Comparison of ENCODE assay signal across 20 cellular contexts in the genomic region with DNA sequence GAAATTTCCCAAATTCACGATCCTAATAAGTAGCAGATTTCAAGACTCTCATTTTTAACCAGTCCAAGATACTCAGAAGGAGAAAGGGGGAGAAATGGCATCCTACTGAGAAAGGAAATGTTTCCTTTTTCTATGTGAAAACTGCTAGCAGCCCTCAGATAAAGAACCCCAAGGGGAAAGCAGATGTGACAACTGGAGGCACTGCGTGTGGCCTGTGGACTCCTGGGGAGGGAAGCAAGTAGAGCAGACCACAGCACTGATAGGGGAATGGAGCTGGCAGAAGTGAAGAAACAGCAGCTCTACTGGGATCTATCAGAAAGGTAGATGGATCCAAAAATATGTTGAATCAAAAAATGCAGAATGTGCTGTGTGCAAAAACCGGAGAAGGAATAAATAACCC.
DNase-seq lines count a peak whose midpoint lies in the region; ATAC-seq and TF ChIP-seq lines count a peak whose summit lies in the region.
"Had no signal": no experiment of that assay in that cellular context is flagged by ENCODE, and none has a peak within 500 bp of the region (broad histone marks: within the 10 kb centered on the region; RNA-seq: fewer than 3 reads in every experiment).

No MANE protein-coding gene starts in this region.

- no peaks in the 10 kb centered on the region for H3K36me3 Mint-ChIP-seq in endodermal cell (ENCODE audit: low read depth)
- H3K36me3 Mint-ChIP-seq: CD8-positive, alpha-beta T cell had no signal

- no peaks in the 10 kb centered on the region for H3K79me1 ChIP-seq in mesendoderm (ENCODE audit: low read length)

- H3K27ac Mint-ChIP-seq in endodermal cell = peak overlapping the region; percentile 45
- H3K27ac Mint-ChIP-seq: CD8-positive, alpha-beta T cell had no signal

- DNase-seq in endodermal cell (peak; percentile 78), mesendoderm (peak; percentile 90), DMS 273 treated with DMSO at 0.1 percent for 48 hours (lab: John Stamatoyannopoulos, UW) (no peak)
- no peak for DNase-seq in activated naive CD4-positive, alpha-beta T cell treated with anti-CD3 and anti-CD28 coated beads, Interleukin-2, amount 50 U/mL, for 16 hours
- DNase-seq: CD8-positive, alpha-beta T cell; DND-41; GDM1; GM23248; IMR-90; Karpas-422; MG63; NCI-H1092 treated with DMSO at 0.1 percent for 48 hours; NCI-H2081 treated with DMSO at 0.1 percent for 48 hours; NCI-H2227 treated with DMSO at 0.1 percent for 48 hours; NCI-H524; SHP77 had no signal

- peak overlapping the region; percentile 72 for H2BK5ac ChIP-seq in mesendoderm (ENCODE audit: low read length)

- H3K9me3 ChIP-seq in HUES64 (ENCODE audit: insufficient read depth, low read depth, low read length) (peaks cover 11% of the 10 kb centered on the region), endodermal cell (ENCODE audit: control insufficient read depth, low read length) (peaks cover 48% of the 10 kb centered on the region)

- H4K8ac ChIP-seq in mesendoderm (ENCODE audit: low read depth, low read length) = no peak overlapping the region

- H3K4me3 ChIP-seq in HUES64 (ENCODE audit: low read length) (no peak overlapping the region), endodermal cell (ENCODE audit: low read length) (peak overlapping the region; percentile 70), mesendoderm (ENCODE audit: low read length) (no peak overlapping the region)
- H3K4me3 ChIP-seq: GM12878, GM23248, MG63 had no signal

- H3K36me3 ChIP-seq in HUES64 (ENCODE audit: insufficient read depth, low read length) (no peaks in the 10 kb centered on the region), endodermal cell (ENCODE audit: control insufficient read depth, insufficient read depth, low read length) (no peaks in the 10 kb centered on the region), mesendoderm (ENCODE audit: control insufficient read depth, insufficient read depth, low read length) (no peaks in the 10 kb centered on the region)
- H3K36me3 ChIP-seq: MG63 had no signal

- no peaks in the 10 kb centered on the region for H3K79me2 ChIP-seq in mesendoderm (ENCODE audit: control insufficient read depth, insufficient read depth, low read length)

- H3K56ac ChIP-seq in mesendoderm (ENCODE audit: low read length) = no peak overlapping the region

- peaks cover 55% of the 10 kb centered on the region for H3K9me3 Mint-ChIP-seq in endodermal cell

- H3K4me1 Mint-ChIP-seq in endodermal cell = peaks cover 24% of the 10 kb centered on the region

- no peak overlapping the region for H4K5ac ChIP-seq in mesendoderm (ENCODE audit: low read length)

- H3K4me3 Mint-ChIP-seq in endodermal cell = peak overlapping the region; percentile 17
- H3K4me3 Mint-ChIP-seq: CD8-positive, alpha-beta T cell had no signal

- no peak overlapping the region for H3K4me2 ChIP-seq in mesendoderm (ENCODE audit: low read length)

- H3K23ac ChIP-seq in mesendoderm (ENCODE audit: low read length) = no peak overlapping the region

- H3K27me3 Mint-ChIP-seq in endodermal cell (ENCODE audit: insufficient read depth) = no peaks in the 10 kb centered on the region

- TF ChIP-seq CTCF in C4-2B (conservative IDR thresholded peaks at IDR 0.05) (no peak), endodermal cell (conservative IDR thresholded peaks at IDR 0.05) (no peak)

- H3K27ac ChIP-seq in C4-2B (peak overlapping the region; percentile 83; the same call in 1 of the 2 replicates), HUES64 (ENCODE audit: low read depth, low read length) (peak overlapping the region; percentile 46; the same call in 1 of the 2 replicates), endodermal cell (ENCODE audit: low read depth, low read length) (no peak overlapping the region), mesendoderm (ENCODE audit: low read depth, low read length) (peak overlapping the region; percentile 78)
- H3K27ac ChIP-seq: GM23248 had no signal

- ATAC-seq in HG03342 (IDR thresholded peaks at IDR 0.05; ENCODE audit: unreplicated experiment) = no peak
- ATAC-seq: CD8-positive, alpha-beta T cell; GM12878 had no signal

- peak overlapping the region; percentile 94 for H2BK120ac ChIP-seq in mesendoderm (ENCODE audit: low read depth, low read length)

- H3K9ac ChIP-seq in HUES64 (ENCODE audit: low read depth, low read length) = no peak overlapping the region
- H3K9ac ChIP-seq in endodermal cell (ENCODE audit: extremely low read depth, low read length, poor library complexity, severe bottlenecking) = peak overlapping the region; percentile 24
- no peak overlapping the region for H3K9ac ChIP-seq in mesendoderm (ENCODE audit: low read length)
- H3K9ac ChIP-seq: GM23248 had no signal

- H2AK5ac ChIP-seq in mesendoderm (ENCODE audit: low read length) = no peak overlapping the region

- 34% methylated on average over 2 of the region's 3 CpGs for WGBS in HUES64
- 48 to 53% methylated on average over 2 to 3 of the region's 3 CpGs for WGBS in endodermal cell (ENCODE audit: insufficient coverage in 1 of 2, insufficient read length in 1 of 2), 2 experiments
- WGBS in mesendoderm (ENCODE audit: extremely low coverage, insufficient coverage, low lambda C conversion rate) = no CpG with 5 or more reads among the region's 3 CpGs

- no peak overlapping the region for H2BK15ac ChIP-seq in mesendoderm (replicated peaks; ENCODE audit: low read depth)

- H3K4me1 ChIP-seq in HUES64 (ENCODE audit: insufficient read depth, low read length) = peaks cover 36% of the 10 kb centered on the region
- peaks cover 5% of the 10 kb centered on the region for H3K4me1 ChIP-seq in endodermal cell (ENCODE audit: control insufficient read depth, insufficient read depth, low read length)
- H3K4me1 ChIP-seq in mesendoderm (ENCODE audit: control insufficient read depth, low read depth, low read length) = peaks cover 3% of the 10 kb centered on the region

- no peak overlapping the region for H3K4ac ChIP-seq in mesendoderm (ENCODE audit: low read depth, low read length)

- no peaks in the 10 kb centered on the region for H3K27me3 ChIP-seq in HUES64 (ENCODE audit: insufficient read depth, low read length)
- no peaks in the 10 kb centered on the region for H3K27me3 ChIP-seq in endodermal cell (ENCODE audit: control insufficient read depth, insufficient read depth, low read length, poor library complexity, severe bottlenecking)
- no peaks in the 10 kb centered on the region for H3K27me3 ChIP-seq in mesendoderm (ENCODE audit: insufficient read depth, low read length, poor library complexity)

- no peak overlapping the region for H3K18ac ChIP-seq in mesendoderm (ENCODE audit: low read length)

Comparison
In these comparisons a context has a peak if more than half of its experiments do, and no peak if none do; other contexts are left out.
1. DNase-seq: peak in endodermal cell (single experiment) and mesendoderm (single experiment); none in DMS 273 treated with DMSO at 0.1 percent for 48 hours (single experiment) and activated naive CD4-positive, alpha-beta T cell treated with anti-CD3 and anti-CD28 coated beads, Interleukin-2, amount 50 U/mL, for 16 hours (single experiment).